In the genomic region with DNA sequence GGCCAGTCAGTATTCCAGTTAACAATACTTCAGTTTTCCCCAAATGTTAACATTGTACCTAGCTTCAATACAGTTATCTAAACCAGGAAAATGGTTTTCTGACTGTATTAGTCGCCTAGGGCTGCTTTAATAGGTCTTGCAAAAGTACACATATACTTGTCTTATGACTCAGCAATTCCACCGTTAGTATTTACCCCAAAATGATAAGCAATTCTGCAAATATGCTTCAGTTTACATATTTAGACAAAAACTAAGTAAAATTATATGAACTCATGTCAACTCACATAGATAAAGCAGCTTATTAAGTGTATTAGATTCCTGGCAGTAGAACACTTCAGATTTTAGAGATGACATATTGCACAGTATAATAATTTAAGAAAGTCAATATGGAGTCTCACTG, we compare ENCODE assay signal across 14 cellular contexts.
DNase-seq lines count a peak whose midpoint lies in the region; ATAC-seq and TF ChIP-seq lines count a peak whose summit lies in the region.
"Had no signal": no experiment of that assay in that cellular context is flagged by ENCODE, and none has a peak within 500 bp of the region (broad histone marks: within the 10 kb centered on the region; RNA-seq: fewer than 3 reads in every experiment).

No MANE protein-coding gene starts in this region.

- DNase-seq in AG09309 (ENCODE audit: low read depth) (peak; percentile 32), HS-5 (ENCODE audit: low read depth) (peak; percentile 85), astrocyte of the cerebellum (ENCODE audit: low read depth) (peak; percentile 16), hepatic stellate cell (ENCODE audit: low spot score) (peak; percentile 29), tibial nerve (ENCODE audit: low spot score in 2 of 2) (no peak), coronary artery (ENCODE audit: low spot score) (no peak), mucosa of gallbladder (ENCODE audit: low spot score) (no peak)
- DNase-seq: foreskin melanocyte; H9; NCI-H526; stimulated activated CD4-positive, alpha-beta T cell treated with anti-CD3 and anti-CD28 coated beads, Interleukin-4, amount 100 ng/mL, for 1 hour had no signal

- TF ChIP-seq CTCF in AG09309 (IDR thresholded peaks at IDR 0.05; ENCODE audit: control insufficient read depth, insufficient read depth, low read depth, low read length, missing control alignments) (no peak), astrocyte of the cerebellum (IDR thresholded peaks at IDR 0.05; ENCODE audit: low read depth, low read length, missing control alignments) (no peak), tibial nerve (IDR thresholded peaks at IDR 0.05) (no peak), coronary artery (IDR thresholded peaks at IDR 0.05) (no peak)

- H3K27ac ChIP-seq in tibial nerve (no peak overlapping the region), coronary artery (no peak overlapping the region)
- H3K27ac ChIP-seq: prostate gland had no signal

- no peak for ATAC-seq in GM19452 (IDR thresholded peaks at IDR 0.05; ENCODE audit: unreplicated experiment)
- ATAC-seq: stimulated activated memory B cell treated with anti-CD40 and anti-IgM and Interleukin-4, amounts not matched to agents 10 μg/mL and 1 μg/mL and 100 μg/mL, for 72 hours had no signal

- H3K4me1 ChIP-seq in tibial nerve, result peaks cover 0 to 3% (median 0%) of the 10 kb centered on the region in 4 donors
- H3K4me1 ChIP-seq: prostate gland had no signal

- H3K27me3 ChIP-seq in tibial nerve, result no peaks in the 10 kb centered on the region

- in situ Hi-C loops in astrocyte of the cerebellum (cut with HindIII; ENCODE audit: low sequenced_read_pairs), result no loop called here

- TF ChIP-seq POLR2A in tibial nerve (IDR thresholded peaks at IDR 0.05), result no peak

- TF ChIP-seq EP300 in tibial nerve (IDR thresholded peaks at IDR 0.05), result no peak

- H3K36me3 ChIP-seq in tibial nerve, result no peaks in the 10 kb centered on the region
- H3K36me3 ChIP-seq: prostate gland had no signal

- 62 to 74% methylated on average over 2 of the region's 2 CpGs for WGBS in tibial nerve, 2 donors

- no peaks in the 10 kb centered on the region for H3K9me3 ChIP-seq in tibial nerve
- H3K9me3 ChIP-seq: prostate gland had no signal

- H3K4me3 ChIP-seq in AG09309 (ENCODE audit: control insufficient read depth, low read depth, low read length), result no peak overlapping the region
- no peak overlapping the region for H3K4me3 ChIP-seq in astrocyte of the cerebellum (ENCODE audit: low read depth, low read length)
- H3K4me3 ChIP-seq in tibial nerve, result no peak overlapping the region
- no peak overlapping the region for H3K4me3 ChIP-seq in coronary artery
- H3K4me3 ChIP-seq: prostate gland had no signal

Comparison
In these comparisons a context has a peak if more than half of its experiments do, and no peak if none do; other contexts are left out.
1. DNase-seq: peak in AG09309 (single experiment), HS-5 (single experiment), astrocyte of the cerebellum (single experiment) and hepatic stellate cell (single experiment); none in tibial nerve (0 of 2), coronary artery (single experiment) and mucosa of gallbladder (single experiment).